12 cellular contexts compared by ENCODE assay signal in the genomic region with DNA sequence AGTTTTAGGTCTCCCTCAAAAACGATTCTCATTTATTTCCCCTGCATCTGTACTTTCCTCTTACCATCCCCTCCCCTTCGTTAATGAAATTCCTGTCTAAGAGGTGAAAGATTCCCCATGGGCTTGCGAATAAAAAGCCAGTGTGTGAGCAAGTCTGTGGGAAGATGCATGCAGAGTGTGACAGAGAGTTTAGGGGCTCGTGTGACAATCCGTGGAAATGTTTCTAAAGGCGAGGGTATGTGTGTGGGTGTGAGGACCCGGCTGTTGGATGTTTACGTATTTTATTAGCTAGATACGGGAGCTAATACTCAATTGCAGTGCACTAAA. TPM values are rescaled to one million over a fixed set of nuclear protein-coding genes. Genes with fewer than 3 reads are reported as not detected.
DNase-seq lines count a peak whose midpoint lies in the region; ATAC-seq and TF ChIP-seq lines count a peak whose summit lies in the region.
"Had no signal": no experiment of that assay in that cellular context is flagged by ENCODE, and none has a peak within 500 bp of the region (broad histone marks: within the 10 kb centered on the region; RNA-seq: fewer than 3 reads in every experiment).

No MANE protein-coding gene starts in this region.

- intact Hi-C loops in left ventricle myocardium inferior (cut with micrococcal nuclease), result no loop called here
- intact Hi-C loops in Right ventricle myocardium superior (cut with DNase I), result no loop called here

- H3K27me3 Mint-ChIP-seq in brain, result no peaks in the 10 kb centered on the region
- peaks cover 3 to 27% (median 15%) of the 10 kb centered on the region in 5 donors for H3K27me3 Mint-ChIP-seq in naive thymus-derived CD8-positive, alpha-beta T cell

- peak overlapping the region; percentile 50 for H3K27ac ChIP-seq in left ventricle myocardium inferior (replicated peaks)
- H3K27ac ChIP-seq: SJCRH30 had no signal

- H3K4me1 Mint-ChIP-seq in brain, result peaks cover 24% of the 10 kb centered on the region
- peaks cover 9 to 17% (median 14%) of the 10 kb centered on the region in 4 donors for H3K4me1 Mint-ChIP-seq in naive thymus-derived CD8-positive, alpha-beta T cell

- no peak for ATAC-seq in Right ventricle myocardium superior (ENCODE audit: poor library complexity)
- no peak for ATAC-seq in naive thymus-derived CD8-positive, alpha-beta T cell
- ATAC-seq: HCT116, WTC11 had no signal

- H3K36me3 ChIP-seq in left ventricle myocardium inferior, result no peaks in the 10 kb centered on the region
- H3K36me3 ChIP-seq: SJCRH30 had no signal

- peaks cover 28% of the 10 kb centered on the region for H3K4me1 ChIP-seq in left ventricle myocardium inferior
- H3K4me1 ChIP-seq: SJCRH30 had no signal

- no peaks in the 10 kb centered on the region for H3K27me3 ChIP-seq in left ventricle myocardium inferior (ENCODE audit: low read depth)

- POLR2A ChIA-PET in naive thymus-derived CD8-positive, alpha-beta T cell (lab: Charles Lee), result interaction anchor here (0.5 to 1.0 kb wide), 2 partner anchors 76 to 106 kb away, joined by 3 to 6 read pairs; no protein-coding TSS in a partner anchor

- no peak for DNase-seq in left ventricle myocardium inferior
- DNase-seq in Right ventricle myocardium superior, result no peak
- no peak for DNase-seq in naive thymus-derived CD8-positive, alpha-beta T cell
- DNase-seq in GOT3 (lab: John Stamatoyannopoulos, UW), result no peak
- DNase-seq in NCI-H2227 treated with DMSO at 0.1 percent for 48 hours (lab: John Stamatoyannopoulos, UW), result no peak
- DNase-seq in foreskin melanocyte, result no peak
- no peak for DNase-seq in stimulated activated CD4-positive, alpha-beta T cell treated with anti-CD3 and anti-CD28 coated beads, Interleukin-1b, Interleukin-23, amount 100 ng/mL, for 48 hours
- DNase-seq: head of caudate nucleus, SJCRH30 had no signal

- no peaks in the 10 kb centered on the region for H3K9me3 ChIP-seq in left ventricle myocardium inferior (replicated peaks)
- H3K9me3 ChIP-seq: SJCRH30 had no signal

- peaks cover 0 to 11% (median 0%) of the 10 kb centered on the region in 5 experiments for H3K9me3 Mint-ChIP-seq in brain
- H3K9me3 Mint-ChIP-seq in naive thymus-derived CD8-positive, alpha-beta T cell, result no peaks in the 10 kb centered on the region
- H3K9me3 Mint-ChIP-seq: WTC11 had no signal

- TF ChIP-seq CTCF in left ventricle myocardium inferior (IDR thresholded peaks at IDR 0.05; ENCODE audit: borderline replicate concordance), result no peak
- no peak for TF ChIP-seq CTCF in brain (conservative IDR thresholded peaks at IDR 0.05)

- no peaks in the 10 kb centered on the region for H3K36me3 Mint-ChIP-seq in brain
- H3K36me3 Mint-ChIP-seq in naive thymus-derived CD8-positive, alpha-beta T cell, result no peaks in the 10 kb centered on the region
- H3K36me3 Mint-ChIP-seq: WTC11 had no signal

- peak overlapping the region in 4 of 5 experiments; percentile 48 to 94 (median 71) for H3K27ac Mint-ChIP-seq in brain
- peak overlapping the region in 7 of 10 donors; percentile 13 to 96 (median 73) for H3K27ac Mint-ChIP-seq in naive thymus-derived CD8-positive, alpha-beta T cell
- H3K27ac Mint-ChIP-seq: WTC11 had no signal

- peak overlapping the region in 4 of 5 experiments; percentile 38 to 88 (median 73) for H3K4me3 Mint-ChIP-seq in brain
- H3K4me3 Mint-ChIP-seq in naive thymus-derived CD8-positive, alpha-beta T cell, result peak overlapping the region in 9 of 10 donors; percentile 63 to 84 (median 76)
- H3K4me3 Mint-ChIP-seq: WTC11 had no signal

- peak overlapping the region; percentile 48 for H3K4me3 ChIP-seq in left ventricle myocardium inferior
- H3K4me3 ChIP-seq: SJCRH30 had no signal

RNA-seq across cellular contexts. Expression of a gene that starts 0.7 kb away (rescaled TPM):
- total RNA-seq in left ventricle myocardium inferior, result 21.3 TPM
- total RNA-seq in Right ventricle myocardium superior, result 23.7 TPM
- polyA plus RNA-seq in brain (ENCODE audit: insufficient read depth, low read depth, low replicate concordance), result 40.9 TPM
- 1 to 10 TPM; 5.9 to 6.9 TPM for total RNA-seq in naive thymus-derived CD8-positive, alpha-beta T cell
- 100 to 1,000 TPM in 1 of 3 donors, 10 to 100 TPM in 1, 1 to 10 TPM in 1; 5.0 to 183 (median 21.4) TPM for polyA plus RNA-seq in naive thymus-derived CD8-positive, alpha-beta T cell
- total RNA-seq: SJCRH30 had no signal
